2 cellular contexts compared by ENCODE assay signal in the genomic region with DNA sequence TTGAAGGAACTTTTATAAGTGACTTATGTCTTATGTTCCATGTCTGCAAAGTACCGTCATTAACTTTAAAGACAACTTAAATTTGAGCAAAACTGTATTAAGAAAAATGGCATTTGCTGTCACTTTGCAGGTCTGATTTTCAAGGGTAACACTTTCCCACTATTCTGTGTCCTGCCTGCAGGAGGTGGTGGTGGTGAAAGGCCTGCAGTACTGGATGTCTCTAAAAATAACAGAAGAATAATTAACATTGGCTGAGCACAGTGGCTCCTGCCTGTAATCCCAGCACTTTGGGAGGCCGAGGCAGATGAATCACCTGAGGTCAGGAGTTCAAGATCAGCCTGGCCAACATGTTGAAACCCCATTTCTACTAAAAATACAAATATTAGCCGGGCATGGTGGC.
TF ChIP-seq lines count a peak whose summit lies in the region.

No MANE protein-coding gene starts in this region.

TF ChIP-seq in HCT116, 20 proteins besides CTCF, POLR2A, EP300 and RAD21:
- no peak for TF ChIP-seq JUND (IDR thresholded peaks at IDR 0.05)
- no peak for TF ChIP-seq CBX3 (IDR thresholded peaks at IDR 0.05; ENCODE audit: low read depth)
- TF ChIP-seq EZH2 (IDR thresholded peaks at IDR 0.05), result no peak
- TF ChIP-seq EZH2phosphoT487 (IDR thresholded peaks at IDR 0.05; ENCODE audit: borderline replicate concordance), result no peak

TF ChIP-seq in K562, 482 proteins besides CTCF, POLR2A, EP300 and RAD21:
- TF ChIP-seq, protein P1, sequence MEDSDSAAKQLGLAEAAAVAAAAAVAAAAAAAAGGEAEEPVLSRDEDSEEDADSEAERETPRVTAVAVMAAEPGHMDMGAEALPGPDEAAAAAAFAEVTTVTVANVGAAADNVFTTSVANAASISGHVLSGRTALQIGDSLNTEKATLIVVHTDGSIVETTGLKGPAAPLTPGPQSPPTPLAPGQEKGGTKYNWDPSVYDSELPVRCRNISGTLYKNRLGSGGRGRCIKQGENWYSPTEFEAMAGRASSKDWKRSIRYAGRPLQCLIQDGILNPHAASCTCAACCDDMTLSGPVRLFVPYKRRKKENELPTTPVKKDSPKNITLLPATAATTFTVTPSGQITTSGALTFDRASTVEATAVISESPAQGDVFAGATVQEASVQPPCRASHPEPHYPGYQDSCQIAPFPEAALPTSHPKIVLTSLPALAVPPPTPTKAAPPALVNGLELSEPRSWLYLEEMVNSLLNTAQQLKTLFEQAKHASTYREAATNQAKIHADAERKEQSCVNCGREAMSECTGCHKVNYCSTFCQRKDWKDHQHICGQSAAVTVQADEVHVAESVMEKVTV (CRISPR knock-in tag; IDR thresholded peaks at IDR 0.05), result no peak
- TF ChIP-seq RBBP5 (IDR thresholded peaks at IDR 0.05; ENCODE audit: borderline replicate concordance, insufficient read depth, low read length, poor library complexity, severe bottlenecking) (no peak), RBM15 (IDR thresholded peaks at IDR 0.05; ENCODE audit: insufficient read depth, low read length) (no peak), HDAC2 (IDR thresholded peaks at IDR 0.05) (no peak), JUN (IDR thresholded peaks at IDR 0.05; ENCODE audit: borderline replicate concordance, low read depth, low read length) (no peak), JUN (CRISPR knock-in tag; IDR thresholded peaks at IDR 0.05; ENCODE audit: borderline replicate concordance) (no peak), MAFK (IDR thresholded peaks at IDR 0.05; ENCODE audit: low read length) (no peak), RB1 (IDR thresholded peaks at IDR 0.05; ENCODE audit: low read depth) (no peak), HMG20B (CRISPR knock-in tag; IDR thresholded peaks at IDR 0.05) (no peak), SPI1 (IDR thresholded peaks at IDR 0.05; ENCODE audit: borderline replicate concordance, low read depth, low read length) (no peak), PTBP1 (IDR thresholded peaks at IDR 0.05; ENCODE audit: low read depth, low read length) (no peak)
- TF ChIP-seq, protein P2, sequence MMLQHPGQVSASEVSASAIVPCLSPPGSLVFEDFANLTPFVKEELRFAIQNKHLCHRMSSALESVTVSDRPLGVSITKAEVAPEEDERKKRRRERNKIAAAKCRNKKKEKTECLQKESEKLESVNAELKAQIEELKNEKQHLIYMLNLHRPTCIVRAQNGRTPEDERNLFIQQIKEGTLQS (IDR thresholded peaks at IDR 0.05), result no peak
- TF ChIP-seq, protein P2 (CRISPR knock-in tag; conservative IDR thresholded peaks at IDR 0.05), result no peak
